29 cellular contexts compared by ENCODE assay signal in the genomic region with DNA sequence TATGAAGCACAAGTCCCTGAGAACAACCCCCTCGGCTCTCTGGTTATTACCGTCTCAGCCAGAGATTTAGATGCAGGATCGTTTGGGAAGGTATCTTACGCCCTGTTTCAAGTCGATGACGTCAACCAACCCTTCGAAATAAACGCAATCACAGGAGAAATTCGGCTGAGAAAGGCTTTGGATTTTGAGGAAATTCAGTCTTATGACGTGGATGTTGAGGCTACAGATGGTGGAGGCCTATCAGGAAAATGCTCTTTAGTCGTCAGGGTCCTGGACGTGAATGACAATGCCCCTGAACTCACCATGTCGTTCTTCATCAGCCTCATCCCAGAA. TPM values are rescaled to one million over a fixed set of nuclear protein-coding genes. Genes with fewer than 3 reads are reported as not detected.
"Had no signal": no experiment of that assay in that cellular context is flagged by ENCODE, and none has a peak within 500 bp of the region (broad histone marks: within the 10 kb centered on the region; RNA-seq: fewer than 3 reads in every experiment).

No MANE protein-coding gene starts in this region.

- H3K27me3 ChIP-seq: brain microvascular endothelial cell had no signal

- DNase-seq: activated CD4-positive, alpha-beta T cell treated with anti-CD3 and anti-CD28 coated beads, Interleukin-2, amount 10 ng/mL, durations not matched to agents 24 days and 14 days; activated CD4-positive, alpha-beta T cell treated with anti-CD3 and anti-CD28 coated beads, Interleukin-2, amount 50 U/mL, for 4 hours; activated CD8-positive, alpha-beta T cell treated with anti-CD3 and anti-CD28 coated beads for 36 hours; activated effector memory CD4-positive, alpha-beta T cell treated with anti-CD3 and anti-CD28 coated beads, Interleukin-2, amount 50 U/mL, for 16 hours; activated naive CD4-positive, alpha-beta T cell; activated naive CD4-positive, alpha-beta T cell treated with anti-CD3 and anti-CD28 coated beads, Interleukin-2, amount 50 U/mL, for 16 hours; activated naive CD8-positive, alpha-beta T cell treated with anti-CD3 and anti-CD28 coated beads for 36 hours; activated T-cell treated with anti-CD3 and anti-CD28 coated beads, Interleukin-2, amount 50 U/mL, for 1 hour; activated T-cell treated with anti-CD3 and anti-CD28 coated beads, Interleukin-2, amount 50 U/mL, for 72 hours; amniotic stem cell; aorta; brain microvascular endothelial cell; central memory CD4-positive, alpha-beta T cell; NCI-H1092 treated with DMSO at 0.1 percent for 48 hours; NCI-H1417; NCI-H146; NCI-H187; NCI-H2029 treated with DMSO at 0.1 percent for 48 hours; NCI-H2107; NCI-H2171; NCI-H446 treated with DMSO at 0.1 percent for 48 hours; NCI-H524 treated with DMSO at 0.1 percent for 48 hours; PC-3; SIG-M5 had no signal

- ATAC-seq: activated CD8-positive, alpha-beta T cell treated with anti-CD3 and anti-CD28 coated beads for 36 hours; activated T-cell treated with anti-CD3 and anti-CD28 coated beads, Interleukin-2, amount 50 U/mL, for 72 hours; activated T-helper 17 cell treated with anti-CD3 and anti-CD28 coated beads, Interleukin-2, amount 50 U/mL, for 72 hours; PC-3; Right ventricle myocardium inferior had no signal

- H3K27ac ChIP-seq: brain microvascular endothelial cell, RWPE1 had no signal

- H3K36me3 ChIP-seq: brain microvascular endothelial cell had no signal

RNA-seq across cellular contexts. Expression of gene PCDHB6, which starts 1.1 kb away (rescaled TPM):
- total RNA-seq: activated CD4-positive, alpha-beta T cell treated with anti-CD3 and anti-CD28 coated beads, Interleukin-2, amount 10 ng/mL, durations not matched to agents 24 days and 14 days; activated CD8-positive, alpha-beta memory T cell treated with anti-CD3 and anti-CD28 coated beads for 36 hours; activated CD8-positive, alpha-beta T cell treated with anti-CD3 and anti-CD28 coated beads for 36 hours; activated naive CD8-positive, alpha-beta T cell treated with anti-CD3 and anti-CD28 coated beads for 36 hours; activated T-cell treated with anti-CD3 and anti-CD28 coated beads, Interleukin-2, amount 50 U/mL, for 72 hours; activated T-helper 17 cell treated with anti-CD3 and anti-CD28 coated beads, Interleukin-2, amount 50 U/mL, for 72 hours; PC-3 had no signal

RNA-seq across cellular contexts. Expression of gene PCDHB5, which starts 16.0 kb away (rescaled TPM):
- total RNA-seq: activated CD4-positive, alpha-beta T cell treated with anti-CD3 and anti-CD28 coated beads, Interleukin-2, amount 10 ng/mL, durations not matched to agents 24 days and 14 days; activated CD8-positive, alpha-beta memory T cell treated with anti-CD3 and anti-CD28 coated beads for 36 hours; activated CD8-positive, alpha-beta T cell treated with anti-CD3 and anti-CD28 coated beads for 36 hours; activated naive CD8-positive, alpha-beta T cell treated with anti-CD3 and anti-CD28 coated beads for 36 hours; activated T-cell treated with anti-CD3 and anti-CD28 coated beads, Interleukin-2, amount 50 U/mL, for 72 hours; activated T-helper 17 cell treated with anti-CD3 and anti-CD28 coated beads, Interleukin-2, amount 50 U/mL, for 72 hours; M059J had no signal

RNA-seq across cellular contexts. Expression of gene PCDHB7, which starts 21.5 kb away (rescaled TPM):
- total RNA-seq: activated CD4-positive, alpha-beta T cell treated with anti-CD3 and anti-CD28 coated beads, Interleukin-2, amount 10 ng/mL, durations not matched to agents 24 days and 14 days; activated CD8-positive, alpha-beta memory T cell treated with anti-CD3 and anti-CD28 coated beads for 36 hours; activated CD8-positive, alpha-beta T cell treated with anti-CD3 and anti-CD28 coated beads for 36 hours; activated naive CD8-positive, alpha-beta T cell treated with anti-CD3 and anti-CD28 coated beads for 36 hours; activated T-cell treated with anti-CD3 and anti-CD28 coated beads, Interleukin-2, amount 50 U/mL, for 72 hours; activated T-helper 17 cell treated with anti-CD3 and anti-CD28 coated beads, Interleukin-2, amount 50 U/mL, for 72 hours had no signal

RNA-seq across cellular contexts. Expression of gene PCDHB8, which starts 26.6 kb away (rescaled TPM):
- total RNA-seq: activated CD4-positive, alpha-beta T cell treated with anti-CD3 and anti-CD28 coated beads, Interleukin-2, amount 10 ng/mL, durations not matched to agents 24 days and 14 days; activated CD8-positive, alpha-beta memory T cell treated with anti-CD3 and anti-CD28 coated beads for 36 hours; activated CD8-positive, alpha-beta T cell treated with anti-CD3 and anti-CD28 coated beads for 36 hours; activated naive CD8-positive, alpha-beta T cell treated with anti-CD3 and anti-CD28 coated beads for 36 hours; activated T-cell treated with anti-CD3 and anti-CD28 coated beads, Interleukin-2, amount 50 U/mL, for 72 hours; activated T-helper 17 cell treated with anti-CD3 and anti-CD28 coated beads, Interleukin-2, amount 50 U/mL, for 72 hours had no signal

RNA-seq across cellular contexts. Expression of gene PCDHB4, which starts 29.3 kb away (rescaled TPM):
- total RNA-seq: activated CD4-positive, alpha-beta T cell treated with anti-CD3 and anti-CD28 coated beads, Interleukin-2, amount 10 ng/mL, durations not matched to agents 24 days and 14 days; activated CD8-positive, alpha-beta memory T cell treated with anti-CD3 and anti-CD28 coated beads for 36 hours; activated CD8-positive, alpha-beta T cell treated with anti-CD3 and anti-CD28 coated beads for 36 hours; activated naive CD8-positive, alpha-beta T cell treated with anti-CD3 and anti-CD28 coated beads for 36 hours; activated T-cell treated with anti-CD3 and anti-CD28 coated beads, Interleukin-2, amount 50 U/mL, for 72 hours; activated T-helper 17 cell treated with anti-CD3 and anti-CD28 coated beads, Interleukin-2, amount 50 U/mL, for 72 hours had no signal
